In genomic region chr19:2315818-2316353, GRCh38 we compare ENCODE assay signal across 1 cellular context.
TF ChIP-seq lines count a peak whose summit lies in the region.

No MANE protein-coding gene starts in this region.

TF ChIP-seq in HepG2, 621 proteins besides CTCF, POLR2A, EP300 and RAD21 (continued from another document and continues in another):
- TF ChIP-seq TFAP4 (IDR thresholded peaks at IDR 0.05; ENCODE audit: borderline replicate concordance, low read depth), result peak; percentile 22; the same call in 1 of the 2 replicates
- 0 out of 2 replicates have a peak, but pooled peaks have one; percentile 36 for TF ChIP-seq PPARG (CRISPR knock-in tag; conservative IDR thresholded peaks at IDR 0.05)
- TF ChIP-seq SIN3B (IDR thresholded peaks at IDR 0.05; ENCODE audit: low read length), result no peak
- peak; percentile 25; the same call in 1 of the 2 replicates for TF ChIP-seq ZNF556 (CRISPR knock-in tag; IDR thresholded peaks at IDR 0.05; ENCODE audit: borderline replicate concordance)
- TF ChIP-seq HMG20B (CRISPR knock-in tag; conservative IDR thresholded peaks at IDR 0.05), result no peak
- TF ChIP-seq THAP11 (CRISPR knock-in tag; IDR thresholded peaks at IDR 0.05), result peak; percentile 34; the same call in 1 of the 2 replicates
- no peak for TF ChIP-seq LCORL (IDR thresholded peaks at IDR 0.05)
- peak; percentile 90 for TF ChIP-seq LCORL (CRISPR knock-in tag; IDR thresholded peaks at IDR 0.05)
- no peak for TF ChIP-seq AFF4 (CRISPR knock-in tag; IDR thresholded peaks at IDR 0.05)
- TF ChIP-seq SALL1 (CRISPR knock-in tag; IDR thresholded peaks at IDR 0.05), result peak; percentile 75
- TF ChIP-seq GATAD1 (CRISPR knock-in tag; IDR thresholded peaks at IDR 0.05), result peak; percentile 73
- TF ChIP-seq BCL3 (CRISPR knock-in tag; IDR thresholded peaks at IDR 0.05), result peak; percentile 41
- TF ChIP-seq ARID5B (CRISPR knock-in tag; IDR thresholded peaks at IDR 0.05), result peak; percentile 62
- TF ChIP-seq REPIN1 (CRISPR knock-in tag; IDR thresholded peaks at IDR 0.05; ENCODE audit: borderline replicate concordance, low read depth), result peak; percentile 73; the same call in 1 of the 2 replicates
- 0 out of 2 replicates have a peak, but pooled peaks have one; percentile 46 for TF ChIP-seq ZNF329 (CRISPR knock-in tag; IDR thresholded peaks at IDR 0.05; ENCODE audit: low read depth)
- peak; percentile 54; the same call in 1 of the 2 replicates for TF ChIP-seq MTF2 (CRISPR knock-in tag; IDR thresholded peaks at IDR 0.05; ENCODE audit: borderline replicate concordance)
- peak; percentile 57; the same call in 1 of the 2 replicates for TF ChIP-seq HIVEP1 (CRISPR knock-in tag; IDR thresholded peaks at IDR 0.05)
- no peak for TF ChIP-seq POLR2AphosphoS2 (IDR thresholded peaks at IDR 0.05; ENCODE audit: low read depth, low read length)
- TF ChIP-seq ZMAT3 (CRISPR knock-in tag; conservative IDR thresholded peaks at IDR 0.05), result 0 out of 2 replicates have a peak, but pooled peaks have one; percentile 44
- TF ChIP-seq XRCC5 (optimal IDR thresholded peaks at IDR 0.05; ENCODE audit: low read length), result peak; percentile 90
- TF ChIP-seq ZBTB21 (CRISPR knock-in tag; IDR thresholded peaks at IDR 0.05), result peak; percentile 12; the same call in 1 of the 2 replicates
- TF ChIP-seq ZFP36L2 (CRISPR knock-in tag; IDR thresholded peaks at IDR 0.05), result no peak
- TF ChIP-seq ZNF598 (CRISPR knock-in tag; IDR thresholded peaks at IDR 0.05; ENCODE audit: borderline replicate concordance), result 0 out of 2 replicates have a peak, but pooled peaks have one; percentile 80
- TF ChIP-seq STAG1 (CRISPR knock-in tag; IDR thresholded peaks at IDR 0.05), result peak; percentile 93
- TF ChIP-seq NAIF1 (CRISPR knock-in tag; IDR thresholded peaks at IDR 0.05; ENCODE audit: borderline replicate concordance), result no peak
- no peak for TF ChIP-seq ZNF142 (CRISPR knock-in tag; IDR thresholded peaks at IDR 0.05)
- TF ChIP-seq TARDBP (CRISPR knock-in tag; IDR thresholded peaks at IDR 0.05), result peak; percentile 57; the same call in 1 of the 2 replicates
- TF ChIP-seq ZNF20 (CRISPR knock-in tag; IDR thresholded peaks at IDR 0.05), result no peak
- peak; percentile 45; the same call in 1 of the 2 replicates for TF ChIP-seq ZNF772 (CRISPR knock-in tag; IDR thresholded peaks at IDR 0.05)
- peak; percentile 48; the same call in 1 of the 2 replicates for TF ChIP-seq ZNF430 (CRISPR knock-in tag; IDR thresholded peaks at IDR 0.05)
- TF ChIP-seq THRA (CRISPR knock-in tag; IDR thresholded peaks at IDR 0.05; ENCODE audit: borderline replicate concordance), result 0 out of 2 replicates have a peak, but pooled peaks have one; percentile 44
- TF ChIP-seq ZNF18 (CRISPR knock-in tag; IDR thresholded peaks at IDR 0.05; ENCODE audit: insufficient replicate concordance), result peak; percentile 83
- TF ChIP-seq NFATC3 (CRISPR knock-in tag; IDR thresholded peaks at IDR 0.05), result 0 out of 2 replicates have a peak, but pooled peaks have one; percentile 76
- peak; percentile 43; the same call in 1 of the 3 replicates for TF ChIP-seq MXI1 (IDR thresholded peaks at IDR 0.05; ENCODE audit: borderline replicate concordance, low read depth, low read length)
- TF ChIP-seq CBFB (CRISPR knock-in tag; IDR thresholded peaks at IDR 0.05), result peak; percentile 37; the same call in 1 of the 2 replicates
- peak; percentile 23; the same call in 1 of the 2 replicates for TF ChIP-seq ZKSCAN8 (CRISPR knock-in tag; IDR thresholded peaks at IDR 0.05; ENCODE audit: borderline replicate concordance)
- no peak for TF ChIP-seq NKX3-1 (CRISPR knock-in tag; IDR thresholded peaks at IDR 0.05)
- TF ChIP-seq BCL6 (CRISPR knock-in tag; IDR thresholded peaks at IDR 0.05), result 0 out of 2 replicates have a peak, but pooled peaks have one; percentile 14
- TF ChIP-seq ZNF414 (CRISPR knock-in tag; IDR thresholded peaks at IDR 0.05), result peak; percentile 75; the same call in 1 of the 2 replicates
- peak; percentile 57 for TF ChIP-seq ZFX (CRISPR knock-in tag; IDR thresholded peaks at IDR 0.05; ENCODE audit: low read depth)
- 0 out of 2 replicates have a peak, but pooled peaks have one; percentile 33 for TF ChIP-seq RCOR2 (CRISPR knock-in tag; IDR thresholded peaks at IDR 0.05)
